ENCODE assay signal across 8 cellular contexts in genomic region chr22:23180301-23180892, GRCh38. TPM values are rescaled to one million over a fixed set of nuclear protein-coding genes. Genes with fewer than 3 reads are reported as not detected.
DNase-seq lines count a peak whose midpoint lies in the region; ATAC-seq lines count a peak whose summit lies in the region.

Gene BCR (plus strand): TSS chr22:23180509. CDS start chr22:23180961, 452 bp downstream.

- in situ Hi-C loops in endometrial microvascular endothelial cells (cut with HindIII; ENCODE audit: inconsistent ontology term, low pct_unique_long_range_greater_than_20kb, low sequenced_read_pairs), result no loop called here

- ATAC-seq in GM19455 (IDR thresholded peaks at IDR 0.05; ENCODE audit: unreplicated experiment) (peak; percentile 57), HG03135 (IDR thresholded peaks at IDR 0.05; ENCODE audit: unreplicated experiment) (no peak)

- DNase-seq in AG20443 (ENCODE audit: low spot score) (peak; percentile 95), NCI-H82 treated with DMSO at 0.1 percent for 48 hours (lab: John Stamatoyannopoulos, UW; ENCODE audit: unreplicated experiment) (peak; percentile 11), medulla oblongata (ENCODE audit: extremely low spot score) (peak; percentile 84)
- peak; percentile 72 for DNase-seq in activated CD8-positive, alpha-beta memory T cell treated with anti-CD3 and anti-CD28 coated beads, Interleukin-2, amount 50 U/mL, for 48 hours
- DNase-seq in stimulated activated CD8-positive, alpha-beta memory T cell treated with anti-CD3 and anti-CD28 coated beads, Interleukin-2, amount 100 ng/mL, for 1 hour (ENCODE audit: low read depth in 2 of 2), result peak; percentile 24 to 38

RNA-seq across cellular contexts. Expression of gene BCR, which starts in this region (rescaled TPM):
- 96.7 TPM for total RNA-seq in endometrial microvascular endothelial cells (ENCODE audit: inconsistent ontology term)

Comparison
In these comparisons a context has a peak if more than half of its experiments do, and no peak if none do; other contexts are left out.
1. DNase-seq: peak in every context shown above with its lines; median percentile 95 in AG20443; 84 in medulla oblongata; 72 in activated CD8-positive, alpha-beta memory T cell treated with anti-CD3 and anti-CD28 coated beads, Interleukin-2, amount 50 U/mL, for 48 hours; 31 in stimulated activated CD8-positive, alpha-beta memory T cell treated with anti-CD3 and anti-CD28 coated beads, Interleukin-2, amount 100 ng/mL, for 1 hour; 11 in NCI-H82 treated with DMSO at 0.1 percent for 48 hours.